In genomic region chr6:107706516-107706915, GRCh38 we compare ENCODE assay signal across 24 cellular contexts.
"Had no signal": no experiment of that assay in that cellular context is flagged by ENCODE, and none has a peak within 500 bp of the region (broad histone marks: within the 10 kb centered on the region; RNA-seq: fewer than 3 reads in every experiment).

No MANE protein-coding gene starts in this region.

- DNase-seq: activated CD4-positive, alpha-beta T cell treated with anti-CD3 and anti-CD28 coated beads for 48 hours; activated CD4-positive, alpha-beta T cell treated with anti-CD3 and anti-CD28 coated beads, Interleukin-2, amount 50 U/mL, for 48 hours; activated CD8-positive, alpha-beta memory T cell treated with anti-CD3 and anti-CD28 coated beads, Interleukin-2, amount 50 U/mL, for 4 hours; activated gamma-delta T cell treated with Interleukin-2 at 50 U/mL for 16 hours; activated T-cell treated with anti-CD3 and anti-CD28 coated beads, Interleukin-2, amount 50 U/mL, for 1 hour; central memory CD4-positive, alpha-beta T cell; foreskin keratinocyte; heart left ventricle; hypothalamus; immature natural killer cell; kidney; midbrain; natural killer cell; right lobe of liver; stimulated activated CD4-positive, alpha-beta T cell treated with anti-CD3 and anti-CD28 coated beads, Interleukin-2, amount 100 ng/mL, for 48 hours; stimulated activated naive CD4-positive, alpha-beta T cell treated with Interleukin-2 at 50 U/mL for 16 hours; T-helper 9 cell; transverse colon had no signal

- H3K27ac ChIP-seq: breast epithelium, esophagus muscularis mucosa, foreskin keratinocyte, heart left ventricle, right lobe of liver, transverse colon, VCaP had no signal

- H3K4me3 Mint-ChIP-seq: activated T-helper 17 cell treated with anti-CD3 and anti-CD28 coated beads, Interleukin-2, amount 50 U/mL, for 72 hours; immature natural killer cell; natural killer cell had no signal

- H3K27ac Mint-ChIP-seq: activated naive CD4-positive, alpha-beta T cell treated with anti-CD3 and anti-CD28 coated beads, Interleukin-2, amount 50 U/mL, for 72 hours; natural killer cell had no signal

- H3K27me3 ChIP-seq: breast epithelium, esophagus muscularis mucosa, heart left ventricle, right lobe of liver, transverse colon had no signal

- H3K36me3 Mint-ChIP-seq: activated naive CD4-positive, alpha-beta T cell treated with anti-CD3 and anti-CD28 coated beads, Interleukin-2, amount 50 U/mL, for 72 hours; natural killer cell had no signal

- H3K27me3 Mint-ChIP-seq: activated T-helper 17 cell treated with anti-CD3 and anti-CD28 coated beads, Interleukin-2, amount 50 U/mL, for 72 hours had no signal

- H3K9me3 Mint-ChIP-seq: activated naive CD4-positive, alpha-beta T cell treated with anti-CD3 and anti-CD28 coated beads, Interleukin-2, amount 50 U/mL, for 72 hours; activated T-helper 17 cell treated with anti-CD3 and anti-CD28 coated beads, Interleukin-2, amount 50 U/mL, for 72 hours; immature natural killer cell; natural killer cell had no signal

- H3K4me1 ChIP-seq: breast epithelium, foreskin keratinocyte, right lobe of liver had no signal

- H3K4me3 ChIP-seq: breast epithelium, esophagus muscularis mucosa, heart left ventricle, right lobe of liver, transverse colon had no signal

- H3K36me3 ChIP-seq: breast epithelium, esophagus muscularis mucosa, heart left ventricle, right lobe of liver, transverse colon had no signal

- H3K9me3 ChIP-seq: breast epithelium, esophagus muscularis mucosa, heart left ventricle, right lobe of liver, transverse colon had no signal

- FAIRE-seq: kidney, TTC549 had no signal
